In the genomic region with DNA sequence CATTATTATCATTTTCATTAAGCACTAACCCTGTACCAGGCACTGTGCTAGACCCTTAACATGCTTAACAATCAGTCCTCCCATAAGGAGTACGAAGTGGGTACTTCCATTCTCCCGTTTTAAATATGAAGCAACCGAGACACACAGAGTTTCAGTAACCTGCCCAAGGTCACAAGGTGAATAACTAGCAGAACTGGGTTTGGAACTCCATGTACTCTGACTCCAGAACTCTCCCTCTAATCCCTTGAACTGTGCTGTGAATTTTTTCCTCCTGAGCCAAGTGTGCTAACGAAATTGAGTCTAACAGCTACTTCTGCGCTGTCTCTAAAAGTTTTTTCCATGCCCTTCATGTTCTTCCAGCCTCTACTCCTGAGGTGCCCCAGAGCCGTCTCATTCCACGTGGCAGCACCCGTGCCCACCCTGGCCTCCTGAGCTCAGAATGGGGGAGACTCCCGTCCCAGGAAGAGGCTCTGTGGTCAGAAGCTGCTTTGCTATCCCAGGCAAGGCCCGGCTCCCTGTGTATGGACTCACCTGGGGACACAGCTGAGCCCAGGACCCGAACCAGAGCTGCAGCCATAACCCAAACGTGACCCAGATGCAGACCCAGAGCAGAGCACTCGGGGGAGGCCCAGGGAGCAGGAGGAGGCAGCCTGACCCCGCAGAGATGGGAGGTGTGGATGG, we compare ENCODE assay signal across 13 cellular contexts. TPM values are rescaled to one million over a fixed set of nuclear protein-coding genes. Genes with fewer than 3 reads are reported as not detected.
"Had no signal": no experiment of that assay in that cellular context is flagged by ENCODE, and none has a peak within 500 bp of the region (broad histone marks: within the 10 kb centered on the region; RNA-seq: fewer than 3 reads in every experiment).

No MANE protein-coding gene starts in this region.

- ATAC-seq: activated naive CD8-positive, alpha-beta T cell treated with anti-CD3 and anti-CD28 coated beads, Interleukin-2, amount 50 U/mL, for 24 hours; gastrocnemius medialis; left lobe of liver; stimulated activated naive B cell treated with anti-CD40 and anti-IgM and Interleukin-4, amounts not matched to agents 10 μg/mL and 1 μg/mL and 100 μg/mL, for 72 hours; T-helper 17 cell had no signal

- H3K4me3 Mint-ChIP-seq: activated naive CD8-positive, alpha-beta T cell treated with anti-CD3 and anti-CD28 coated beads, Interleukin-2, amount 50 U/mL, for 24 hours; natural killer cell treated with Interleukin-12 subunit alpha and Interleukin-12 subunit beta and Interleukin-15 and Interleukin-18, amount 100 ng/mL, for 72 hours; stimulated activated naive B cell treated with anti-CD40 and anti-IgM and Interleukin-4, amounts not matched to agents 10 μg/mL and 1 μg/mL and 100 μg/mL, for 72 hours; T-helper 17 cell had no signal

- DNase-seq: activated CD4-positive, alpha-beta T cell treated with anti-CD3 and anti-CD28 coated beads, Interleukin-2, amount 50 U/mL, for 4 hours; activated naive CD4-positive, alpha-beta T cell treated with Interleukin-2 at 50 U/mL for 16 hours; activated naive CD8-positive, alpha-beta T cell treated with anti-CD3 and anti-CD28 coated beads, Interleukin-2, amount 50 U/mL, for 24 hours; dorsolateral prefrontal cortex; gastrocnemius medialis; heart right ventricle; small intestine; stimulated activated naive B cell treated with anti-CD40 and anti-IgM and Interleukin-4, amounts not matched to agents 10 μg/mL and 1 μg/mL and 100 μg/mL, for 72 hours; T-helper 17 cell; upper lobe of right lung had no signal

- H3K27ac Mint-ChIP-seq: activated naive CD8-positive, alpha-beta T cell treated with anti-CD3 and anti-CD28 coated beads, Interleukin-2, amount 50 U/mL, for 24 hours; natural killer cell treated with Interleukin-12 subunit alpha and Interleukin-12 subunit beta and Interleukin-15 and Interleukin-18, amount 100 ng/mL, for 72 hours; stimulated activated naive B cell treated with anti-CD40 and anti-IgM and Interleukin-4, amounts not matched to agents 10 μg/mL and 1 μg/mL and 100 μg/mL, for 72 hours; T-helper 17 cell had no signal

- H3K4me1 Mint-ChIP-seq: stimulated activated naive B cell treated with anti-CD40 and anti-IgM and Interleukin-4, amounts not matched to agents 10 μg/mL and 1 μg/mL and 100 μg/mL, for 72 hours; T-helper 17 cell had no signal

- H3K9me3 Mint-ChIP-seq: activated naive CD8-positive, alpha-beta T cell treated with anti-CD3 and anti-CD28 coated beads, Interleukin-2, amount 50 U/mL, for 24 hours had no signal

- H3K36me3 Mint-ChIP-seq: natural killer cell treated with Interleukin-12 subunit alpha and Interleukin-12 subunit beta and Interleukin-15 and Interleukin-18, amount 100 ng/mL, for 72 hours; stimulated activated naive B cell treated with anti-CD40 and anti-IgM and Interleukin-4, amounts not matched to agents 10 μg/mL and 1 μg/mL and 100 μg/mL, for 72 hours had no signal

RNA-seq across cellular contexts. Expression of a gene that starts 8.6 kb away (rescaled TPM):
- total RNA-seq: endothelial cell of umbilical vein; natural killer cell treated with Interleukin-12 subunit alpha and Interleukin-12 subunit beta and Interleukin-15 and Interleukin-18, amount 100 ng/mL, for 72 hours; T-helper 17 cell had no signal
